In genomic region chr17:56593073-56593740, GRCh38 we compare ENCODE assay signal across 8 cellular contexts. TPM values are rescaled to one million over a fixed set of nuclear protein-coding genes. Genes with fewer than 3 reads are reported as not detected.
DNase-seq lines count a peak whose midpoint lies in the region; ATAC-seq and TF ChIP-seq lines count a peak whose summit lies in the region.

Gene NOG (plus strand): TSS chr17:56593699. CDS start chr17:56594224, 525 bp downstream.

- POLR2A ChIA-PET in CD4-positive, alpha-beta T cell (lab: Charles Lee) = interaction anchor here (0.6 to 5.3 kb wide), 21 partner anchors 10 to 321 kb away, joined by 3 to 147 read pairs (median 4); partner anchors contain the start of genes C17orf67, DGKE and TRIM25

- H3K27ac Mint-ChIP-seq in CD4-positive, alpha-beta T cell = peak within 1 kb of the TSS; percentile 96

- in situ Hi-C loops in astrocyte of the spinal cord (cut with HindIII; ENCODE audit: low sequenced_read_pairs) = no loop called here

- peak within 1 kb of the TSS; percentile 88 for H3K4me3 Mint-ChIP-seq in CD4-positive, alpha-beta T cell

- intact Hi-C loops in CD4-positive, alpha-beta T cell (cut with DNase I, micrococcal nuclease) = loop anchor here (2.0 to 10.0 kb wide), 4 partner anchors 188 to 492 kb away; partner anchors contain the start of genes AKAP1 (in 1 of the 2) and COIL (in 1 of the 2)

- peak in 9 of 10 experiments; percentile 33 to 62 (median 51) for DNase-seq in CD4-positive, alpha-beta T cell
- peak; percentile 63 for DNase-seq in astrocyte of the spinal cord (ENCODE audit: low read depth, low spot score)
- DNase-seq in hippocampal formation (lab: John Stamatoyannopoulos, UW) = peak; percentile 34 to 41
- DNase-seq in renal cortical epithelial cell (ENCODE audit: low read depth) = peak; percentile 26

- H3K27me3 Mint-ChIP-seq in CD4-positive, alpha-beta T cell = peaks cover 36% of the 10 kb centered on the region

- peaks cover 16% of the 10 kb centered on the region for H3K36me3 Mint-ChIP-seq in CD4-positive, alpha-beta T cell (ENCODE audit: low read depth)

- peak within 1 kb of the TSS; percentile 68 for H3K9ac ChIP-seq in HUES6 (ENCODE audit: low read length)

- no peaks in the 10 kb centered on the region for H3K36me3 ChIP-seq in HUES6 (ENCODE audit: control insufficient read depth, insufficient read depth, low read length)

- H3K4me1 Mint-ChIP-seq in CD4-positive, alpha-beta T cell (ENCODE audit: low read depth) = peaks cover 21% of the 10 kb centered on the region

- peaks cover 19% of the 10 kb centered on the region for H3K27me3 ChIP-seq in CD4-positive, alpha-beta T cell (ENCODE audit: control insufficient read depth, insufficient read depth, low read length)
- peaks cover 84% of the 10 kb centered on the region for H3K27me3 ChIP-seq in HUES6 (ENCODE audit: control insufficient read depth, insufficient read depth, low read length)

- peak within 1 kb of the TSS; percentile 68 for H3K27ac ChIP-seq in CD4-positive, alpha-beta T cell (ENCODE audit: low read depth, low read length)
- H3K27ac ChIP-seq in HUES6 (ENCODE audit: low read depth, low read length) = no peak within 1 kb of the TSS

- peak; percentile 41 for ATAC-seq in CD4-positive, alpha-beta T cell (ENCODE audit: poor library complexity)
- ATAC-seq in SK-N-SH treated with all-trans-retinoic acid at 6 μM for 48 hours (peak; percentile 62), HG03521 (IDR thresholded peaks at IDR 0.05; ENCODE audit: unreplicated experiment) (no peak), HG03108 (IDR thresholded peaks at IDR 0.05; ENCODE audit: unreplicated experiment) (no peak)

- no peaks in the 10 kb centered on the region for H3K9me3 ChIP-seq in CD4-positive, alpha-beta T cell (ENCODE audit: control insufficient read depth, low read length)
- H3K9me3 ChIP-seq in HUES6 (ENCODE audit: control insufficient read depth, insufficient read depth, low read depth, low read length) = no peaks in the 10 kb centered on the region

- peak within 1 kb of the TSS; percentile 90 for H3K4me3 ChIP-seq in HUES6 (ENCODE audit: low read depth, low read length)
- peak within 1 kb of the TSS; percentile 40 for H3K4me3 ChIP-seq in astrocyte of the spinal cord (ENCODE audit: low read depth, low read length)

- H3K4me1 ChIP-seq in HUES6 (ENCODE audit: control insufficient read depth, insufficient read depth, low read length) = peaks cover 15% of the 10 kb centered on the region

- CTCF ChIA-PET in CD4-positive, alpha-beta T cell (lab: Charles Lee) = interaction anchor here (0.6 to 4.0 kb wide), 8 partner anchors 10 to 189 kb away, joined by 4 to 27 read pairs (median 6); no protein-coding TSS in a partner anchor

- no peak for TF ChIP-seq CTCF in CD4-positive, alpha-beta T cell (IDR thresholded peaks at IDR 0.05)
- no peak for TF ChIP-seq CTCF in astrocyte of the spinal cord (IDR thresholded peaks at IDR 0.05; ENCODE audit: low read depth, low read length)

- H3K9me3 Mint-ChIP-seq in CD4-positive, alpha-beta T cell = no peaks in the 10 kb centered on the region

TF ChIP-seq in SK-N-SH treated with all-trans-retinoic acid at 6 μM for 48 hours, 23 proteins besides CTCF, POLR2A, EP300 and RAD21:
- TF ChIP-seq ZNF8 (CRISPR knock-in tag; IDR thresholded peaks at IDR 0.05) (no peak), ZC3H10 (CRISPR knock-in tag; IDR thresholded peaks at IDR 0.05) (no peak), TOX (CRISPR knock-in tag; IDR thresholded peaks at IDR 0.05; ENCODE audit: borderline replicate concordance) (no peak), POU6F1 (CRISPR knock-in tag; IDR thresholded peaks at IDR 0.05; ENCODE audit: borderline replicate concordance, low read depth) (no peak), TCF4 (CRISPR knock-in tag; IDR thresholded peaks at IDR 0.05; ENCODE audit: borderline replicate concordance) (no peak), ZFP30 (CRISPR knock-in tag; IDR thresholded peaks at IDR 0.05) (no peak), SNAI2 (CRISPR knock-in tag; IDR thresholded peaks at IDR 0.05) (no peak), PATZ1 (CRISPR knock-in tag; IDR thresholded peaks at IDR 0.05; ENCODE audit: borderline replicate concordance) (no peak), ZNF565 (CRISPR knock-in tag; conservative IDR thresholded peaks at IDR 0.05; ENCODE audit: low read depth) (no peak), CSRNP3 (CRISPR knock-in tag; IDR thresholded peaks at IDR 0.05) (no peak)
- TF ChIP-seq, protein P1, sequence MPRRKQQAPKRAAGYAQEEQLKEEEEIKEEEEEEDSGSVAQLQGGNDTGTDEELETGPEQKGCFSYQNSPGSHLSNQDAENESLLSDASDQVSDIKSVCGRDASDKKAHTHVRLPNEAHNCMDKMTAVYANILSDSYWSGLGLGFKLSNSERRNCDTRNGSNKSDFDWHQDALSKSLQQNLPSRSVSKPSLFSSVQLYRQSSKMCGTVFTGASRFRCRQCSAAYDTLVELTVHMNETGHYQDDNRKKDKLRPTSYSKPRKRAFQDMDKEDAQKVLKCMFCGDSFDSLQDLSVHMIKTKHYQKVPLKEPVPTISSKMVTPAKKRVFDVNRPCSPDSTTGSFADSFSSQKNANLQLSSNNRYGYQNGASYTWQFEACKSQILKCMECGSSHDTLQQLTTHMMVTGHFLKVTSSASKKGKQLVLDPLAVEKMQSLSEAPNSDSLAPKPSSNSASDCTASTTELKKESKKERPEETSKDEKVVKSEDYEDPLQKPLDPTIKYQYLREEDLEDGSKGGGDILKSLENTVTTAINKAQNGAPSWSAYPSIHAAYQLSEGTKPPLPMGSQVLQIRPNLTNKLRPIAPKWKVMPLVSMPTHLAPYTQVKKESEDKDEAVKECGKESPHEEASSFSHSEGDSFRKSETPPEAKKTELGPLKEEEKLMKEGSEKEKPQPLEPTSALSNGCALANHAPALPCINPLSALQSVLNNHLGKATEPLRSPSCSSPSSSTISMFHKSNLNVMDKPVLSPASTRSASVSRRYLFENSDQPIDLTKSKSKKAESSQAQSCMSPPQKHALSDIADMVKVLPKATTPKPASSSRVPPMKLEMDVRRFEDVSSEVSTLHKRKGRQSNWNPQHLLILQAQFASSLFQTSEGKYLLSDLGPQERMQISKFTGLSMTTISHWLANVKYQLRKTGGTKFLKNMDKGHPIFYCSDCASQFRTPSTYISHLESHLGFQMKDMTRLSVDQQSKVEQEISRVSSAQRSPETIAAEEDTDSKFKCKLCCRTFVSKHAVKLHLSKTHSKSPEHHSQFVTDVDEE (CRISPR knock-in tag; IDR thresholded peaks at IDR 0.05) = no peak

RNA-seq across cellular contexts. Expression of gene NOG, which starts in this region (rescaled TPM):
- 10 to 100 TPM; 12.5 to 12.7 TPM for total RNA-seq in CD4-positive, alpha-beta T cell
- total RNA-seq in renal cortical epithelial cell = 1.1 and 38.7 TPM in 2 replicates

Comparison
In these comparisons a context has a peak if more than half of its experiments do, and no peak if none do; other contexts are left out.
1. ATAC-seq: peak in CD4-positive, alpha-beta T cell (single experiment) and SK-N-SH treated with all-trans-retinoic acid at 6 μM for 48 hours (single experiment); none in HG03521 (single experiment) and HG03108 (single experiment).
2. Peak in every context shown above with its lines, with median percentiles within 50 percentile points of each other: DNase-seq.